Comparison of ENCODE assay signal across 1 cellular context in genomic region chr20:63968928-63969760, GRCh38.
A peak's percentile ranks its signal among the peaks of the same experiment; 100 is the strongest.
TF ChIP-seq lines count a peak whose summit lies in the region.

No MANE protein-coding gene starts in this region.

TF ChIP-seq in HepG2, 621 proteins besides CTCF, POLR2A, EP300 and RAD21 (continues in another document):
- TF ChIP-seq ZSCAN30 (CRISPR knock-in tag; IDR thresholded peaks at IDR 0.05) (no peak), ZFP36L2 (CRISPR knock-in tag; IDR thresholded peaks at IDR 0.05) (0 out of 2 replicates have a peak, but pooled peaks have one; percentile 32), ZNF615 (CRISPR knock-in tag; IDR thresholded peaks at IDR 0.05; ENCODE audit: borderline replicate concordance) (no peak), FOXP4 (CRISPR knock-in tag; IDR thresholded peaks at IDR 0.05) (peak; percentile 68), HOXA9 (CRISPR knock-in tag; IDR thresholded peaks at IDR 0.05; ENCODE audit: borderline replicate concordance) (no peak), NPAS2 (CRISPR knock-in tag; IDR thresholded peaks at IDR 0.05; ENCODE audit: borderline replicate concordance) (no peak), ZNF672 (CRISPR knock-in tag; IDR thresholded peaks at IDR 0.05) (no peak), ZNF225 (CRISPR knock-in tag; IDR thresholded peaks at IDR 0.05) (peak; percentile 57; the same call in 1 of the 2 replicates), GPBP1L1 (CRISPR knock-in tag; IDR thresholded peaks at IDR 0.05) (no peak), PTBP1 (IDR thresholded peaks at IDR 0.05; ENCODE audit: low read depth, low read length, poor library complexity, severe bottlenecking) (peak; percentile 27), HNRNPH1 (optimal IDR thresholded peaks at IDR 0.05; ENCODE audit: low read depth, low read length) (no peak), ZNF569 (CRISPR knock-in tag; IDR thresholded peaks at IDR 0.05; ENCODE audit: borderline replicate concordance) (no peak), CBX2 (IDR thresholded peaks at IDR 0.05; ENCODE audit: low read depth, low read length) (no peak), CBX2 (CRISPR knock-in tag; IDR thresholded peaks at IDR 0.05; ENCODE audit: low read depth) (no peak), GABPB1 (CRISPR knock-in tag; IDR thresholded peaks at IDR 0.05) (peak; percentile 59; the same call in 1 of the 2 replicates), ZNF616 (CRISPR knock-in tag; IDR thresholded peaks at IDR 0.05; ENCODE audit: low read depth) (no peak; the same call in 1 of the 2 replicates), ZBTB43 (CRISPR knock-in tag; conservative IDR thresholded peaks at IDR 0.05) (peak; percentile 71), ELF3 (CRISPR knock-in tag; IDR thresholded peaks at IDR 0.05) (peak; percentile 78; the same call in 1 of the 2 replicates), ZC3H4 (CRISPR knock-in tag; IDR thresholded peaks at IDR 0.05; ENCODE audit: borderline replicate concordance) (no peak), MYNN (CRISPR knock-in tag; IDR thresholded peaks at IDR 0.05; ENCODE audit: low read depth) (no peak), ZBTB3 (CRISPR knock-in tag; IDR thresholded peaks at IDR 0.05; ENCODE audit: borderline replicate concordance, low read depth) (peak; percentile 54; the same call in 1 of the 2 replicates), ZNF879 (CRISPR knock-in tag; IDR thresholded peaks at IDR 0.05) (no peak), ZNF83 (CRISPR knock-in tag; IDR thresholded peaks at IDR 0.05; ENCODE audit: borderline replicate concordance) (no peak), ZNF276 (CRISPR knock-in tag; IDR thresholded peaks at IDR 0.05; ENCODE audit: low read depth) (peak; percentile 77), MLLT10 (CRISPR knock-in tag; IDR thresholded peaks at IDR 0.05) (no peak), IRF1 (CRISPR knock-in tag; IDR thresholded peaks at IDR 0.05; ENCODE audit: low read depth) (no peak), ZZZ3 (CRISPR knock-in tag; IDR thresholded peaks at IDR 0.05; ENCODE audit: borderline replicate concordance) (peak; percentile 84), SETDB1 (CRISPR knock-in tag; IDR thresholded peaks at IDR 0.05; ENCODE audit: borderline replicate concordance) (no peak), SRY (CRISPR knock-in tag; IDR thresholded peaks at IDR 0.05) (peak; percentile 85; the same call in 1 of the 2 replicates), ZGPAT (CRISPR knock-in tag; IDR thresholded peaks at IDR 0.05) (peak; percentile 68), ZNF317 (CRISPR knock-in tag; IDR thresholded peaks at IDR 0.05) (peak; percentile 80), ZNF709 (CRISPR knock-in tag; IDR thresholded peaks at IDR 0.05) (peak; percentile 80; the same call in 1 of the 2 replicates), SIX4 (CRISPR knock-in tag; IDR thresholded peaks at IDR 0.05) (no peak), ZNF788 (CRISPR knock-in tag; IDR thresholded peaks at IDR 0.05; ENCODE audit: borderline replicate concordance) (peak; percentile 51; the same call in 1 of the 2 replicates), ZNF160 (CRISPR knock-in tag; IDR thresholded peaks at IDR 0.05) (no peak), ZNF235 (CRISPR knock-in tag; IDR thresholded peaks at IDR 0.05; ENCODE audit: borderline replicate concordance) (0 out of 2 replicates have a peak, but pooled peaks have one; percentile 56), RFX3 (CRISPR knock-in tag; IDR thresholded peaks at IDR 0.05) (no peak), ELF4 (CRISPR knock-in tag; IDR thresholded peaks at IDR 0.05; ENCODE audit: borderline replicate concordance) (no peak), ZKSCAN1 (IDR thresholded peaks at IDR 0.05; ENCODE audit: low read length) (no peak), ZMYM2 (CRISPR knock-in tag; IDR thresholded peaks at IDR 0.05) (0 out of 2 replicates have a peak, but pooled peaks have one; percentile 30), ATRX (CRISPR knock-in tag; IDR thresholded peaks at IDR 0.05; ENCODE audit: borderline replicate concordance) (no peak), XRCC5 (optimal IDR thresholded peaks at IDR 0.05; ENCODE audit: low read length) (peak; percentile 84)
- TF ChIP-seq, protein P1, sequence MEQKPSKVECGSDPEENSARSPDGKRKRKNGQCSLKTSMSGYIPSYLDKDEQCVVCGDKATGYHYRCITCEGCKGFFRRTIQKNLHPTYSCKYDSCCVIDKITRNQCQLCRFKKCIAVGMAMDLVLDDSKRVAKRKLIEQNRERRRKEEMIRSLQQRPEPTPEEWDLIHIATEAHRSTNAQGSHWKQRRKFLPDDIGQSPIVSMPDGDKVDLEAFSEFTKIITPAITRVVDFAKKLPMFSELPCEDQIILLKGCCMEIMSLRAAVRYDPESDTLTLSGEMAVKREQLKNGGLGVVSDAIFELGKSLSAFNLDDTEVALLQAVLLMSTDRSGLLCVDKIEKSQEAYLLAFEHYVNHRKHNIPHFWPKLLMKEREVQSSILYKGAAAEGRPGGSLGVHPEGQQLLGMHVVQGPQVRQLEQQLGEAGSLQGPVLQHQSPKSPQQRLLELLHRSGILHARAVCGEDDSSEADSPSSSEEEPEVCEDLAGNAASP (CRISPR knock-in tag; IDR thresholded peaks at IDR 0.05; ENCODE audit: borderline replicate concordance): peak; percentile 65; the same call in 1 of the 2 replicates
- TF ChIP-seq, protein P2, sequence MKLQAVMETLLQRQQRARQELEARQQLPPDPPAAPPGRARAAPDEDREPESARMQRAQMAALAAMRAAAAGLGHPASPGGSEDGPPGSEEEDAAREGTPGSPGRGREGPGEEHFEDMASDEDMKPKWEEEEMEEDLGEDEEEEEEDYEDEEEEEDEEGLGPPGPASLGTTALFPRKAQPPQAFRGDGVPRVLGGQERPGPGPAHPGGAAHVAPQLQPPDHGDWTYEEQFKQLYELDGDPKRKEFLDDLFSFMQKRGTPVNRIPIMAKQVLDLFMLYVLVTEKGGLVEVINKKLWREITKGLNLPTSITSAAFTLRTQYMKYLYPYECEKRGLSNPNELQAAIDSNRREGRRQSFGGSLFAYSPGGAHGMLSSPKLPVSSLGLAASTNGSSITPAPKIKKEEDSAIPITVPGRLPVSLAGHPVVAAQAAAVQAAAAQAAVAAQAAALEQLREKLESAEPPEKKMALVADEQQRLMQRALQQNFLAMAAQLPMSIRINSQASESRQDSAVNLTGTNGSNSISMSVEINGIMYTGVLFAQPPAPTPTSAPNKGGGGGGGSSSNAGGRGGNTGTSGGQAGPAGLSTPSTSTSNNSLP (IDR thresholded peaks at IDR 0.05; ENCODE audit: low read depth, low read length): no peak
- TF ChIP-seq, protein P3, sequence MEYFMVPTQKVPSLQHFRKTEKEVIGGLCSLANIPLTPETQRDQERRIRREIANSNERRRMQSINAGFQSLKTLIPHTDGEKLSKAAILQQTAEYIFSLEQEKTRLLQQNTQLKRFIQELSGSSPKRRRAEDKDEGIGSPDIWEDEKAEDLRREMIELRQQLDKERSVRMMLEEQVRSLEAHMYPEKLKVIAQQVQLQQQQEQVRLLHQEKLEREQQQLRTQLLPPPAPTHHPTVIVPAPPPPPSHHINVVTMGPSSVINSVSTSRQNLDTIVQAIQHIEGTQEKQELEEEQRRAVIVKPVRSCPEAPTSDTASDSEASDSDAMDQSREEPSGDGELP (IDR thresholded peaks at IDR 0.05; ENCODE audit: borderline replicate concordance, low read depth): peak; percentile 91
- TF ChIP-seq, protein P4, sequence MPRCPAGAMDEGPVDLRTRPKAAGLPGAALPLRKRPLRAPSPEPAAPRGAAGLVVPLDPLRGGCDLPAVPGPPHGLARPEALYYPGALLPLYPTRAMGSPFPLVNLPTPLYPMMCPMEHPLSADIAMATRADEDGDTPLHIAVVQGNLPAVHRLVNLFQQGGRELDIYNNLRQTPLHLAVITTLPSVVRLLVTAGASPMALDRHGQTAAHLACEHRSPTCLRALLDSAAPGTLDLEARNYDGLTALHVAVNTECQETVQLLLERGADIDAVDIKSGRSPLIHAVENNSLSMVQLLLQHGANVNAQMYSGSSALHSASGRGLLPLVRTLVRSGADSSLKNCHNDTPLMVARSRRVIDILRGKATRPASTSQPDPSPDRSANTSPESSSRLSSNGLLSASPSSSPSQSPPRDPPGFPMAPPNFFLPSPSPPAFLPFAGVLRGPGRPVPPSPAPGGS (CRISPR knock-in tag; IDR thresholded peaks at IDR 0.05): peak; percentile 65; the same call in 1 of the 2 replicates
- TF ChIP-seq, protein P5, sequence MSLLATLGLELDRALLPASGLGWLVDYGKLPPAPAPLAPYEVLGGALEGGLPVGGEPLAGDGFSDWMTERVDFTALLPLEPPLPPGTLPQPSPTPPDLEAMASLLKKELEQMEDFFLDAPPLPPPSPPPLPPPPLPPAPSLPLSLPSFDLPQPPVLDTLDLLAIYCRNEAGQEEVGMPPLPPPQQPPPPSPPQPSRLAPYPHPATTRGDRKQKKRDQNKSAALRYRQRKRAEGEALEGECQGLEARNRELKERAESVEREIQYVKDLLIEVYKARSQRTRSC (CRISPR knock-in tag; IDR thresholded peaks at IDR 0.05; ENCODE audit: low read depth): 0 out of 2 replicates have a peak, but pooled peaks have one; percentile 49
- TF ChIP-seq, protein P6, sequence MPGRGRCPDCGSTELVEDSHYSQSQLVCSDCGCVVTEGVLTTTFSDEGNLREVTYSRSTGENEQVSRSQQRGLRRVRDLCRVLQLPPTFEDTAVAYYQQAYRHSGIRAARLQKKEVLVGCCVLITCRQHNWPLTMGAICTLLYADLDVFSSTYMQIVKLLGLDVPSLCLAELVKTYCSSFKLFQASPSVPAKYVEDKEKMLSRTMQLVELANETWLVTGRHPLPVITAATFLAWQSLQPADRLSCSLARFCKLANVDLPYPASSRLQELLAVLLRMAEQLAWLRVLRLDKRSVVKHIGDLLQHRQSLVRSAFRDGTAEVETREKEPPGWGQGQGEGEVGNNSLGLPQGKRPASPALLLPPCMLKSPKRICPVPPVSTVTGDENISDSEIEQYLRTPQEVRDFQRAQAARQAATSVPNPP (CRISPR knock-in tag; IDR thresholded peaks at IDR 0.05): no peak
